In genomic region chr6:411402-412145, GRCh38 we compare ENCODE assay signal across 1 cellular context.
TF ChIP-seq lines count a peak whose summit lies in the region.

No MANE protein-coding gene starts in this region.

TF ChIP-seq in SK-N-SH treated with all-trans-retinoic acid at 6 μM for 48 hours, 23 proteins besides CTCF, POLR2A, EP300 and RAD21 (continued from another document):
- no peak for TF ChIP-seq TSHZ2 (CRISPR knock-in tag; IDR thresholded peaks at IDR 0.05)
- TF ChIP-seq ZNF8 (CRISPR knock-in tag; IDR thresholded peaks at IDR 0.05) = no peak
- TF ChIP-seq GLIS3 (CRISPR knock-in tag; IDR thresholded peaks at IDR 0.05) = no peak
- no peak for TF ChIP-seq ZNF565 (CRISPR knock-in tag; conservative IDR thresholded peaks at IDR 0.05; ENCODE audit: low read depth)
- no peak for TF ChIP-seq ZNF70 (CRISPR knock-in tag; IDR thresholded peaks at IDR 0.05)
- no peak for TF ChIP-seq TCF4 (CRISPR knock-in tag; IDR thresholded peaks at IDR 0.05; ENCODE audit: borderline replicate concordance)
- no peak for TF ChIP-seq CSDC2 (CRISPR knock-in tag; IDR thresholded peaks at IDR 0.05)
- TF ChIP-seq TOX (CRISPR knock-in tag; IDR thresholded peaks at IDR 0.05; ENCODE audit: borderline replicate concordance) = no peak
- no peak for TF ChIP-seq RARB (CRISPR knock-in tag; IDR thresholded peaks at IDR 0.05)
- no peak for TF ChIP-seq CREB5 (CRISPR knock-in tag; IDR thresholded peaks at IDR 0.05; ENCODE audit: low read depth)
